ENCODE assay signal across 8 cellular contexts in the genomic region with DNA sequence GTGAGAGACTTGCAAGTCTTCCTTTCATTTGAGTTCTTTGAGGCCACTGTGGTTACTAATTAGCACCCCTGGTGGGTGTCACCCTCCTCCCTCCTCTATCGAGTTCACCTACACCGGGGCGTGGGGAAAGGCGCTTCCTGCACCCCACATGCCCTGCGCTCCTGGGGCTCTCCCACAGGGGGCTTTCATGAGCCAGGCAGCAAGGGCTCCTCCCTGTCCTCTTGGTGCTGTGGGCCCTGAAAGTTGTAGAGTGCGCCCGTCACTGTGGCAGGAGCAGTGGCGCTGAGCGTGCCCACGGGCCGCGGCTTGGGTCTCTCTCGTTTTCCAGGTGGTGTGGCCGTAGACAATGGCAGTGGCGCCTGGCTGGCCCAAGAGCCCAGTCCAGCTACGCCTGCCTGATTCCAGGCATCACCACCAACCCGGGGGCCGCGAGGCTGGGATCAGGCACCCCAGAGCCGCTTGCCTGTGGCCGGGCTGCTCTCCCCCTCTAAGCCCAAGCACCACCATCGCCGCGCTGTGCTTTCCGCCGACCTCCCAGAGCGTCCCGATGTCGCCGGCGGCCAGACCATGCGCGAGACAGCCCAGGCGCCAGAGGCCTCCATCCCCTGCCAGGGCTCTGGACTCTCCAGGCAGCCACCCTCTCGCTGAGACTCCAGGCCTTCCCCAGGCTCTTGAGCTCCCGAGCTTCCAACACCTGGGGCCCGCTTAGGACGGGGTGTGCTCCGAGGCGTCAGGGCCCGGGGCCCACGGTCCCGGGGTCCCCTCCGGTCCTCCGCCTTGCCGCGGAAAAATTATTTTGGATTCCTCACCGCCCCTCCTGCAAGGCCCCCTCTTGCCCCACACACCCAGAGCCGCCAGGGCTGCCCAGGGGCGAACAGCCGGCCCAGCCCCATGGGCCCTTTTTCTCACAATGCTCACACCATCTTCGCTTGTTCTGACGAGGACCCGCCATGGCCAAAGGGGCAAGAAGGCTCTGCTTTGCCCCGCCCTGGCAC. TPM values are rescaled to one million over a fixed set of nuclear protein-coding genes. Genes with fewer than 3 reads are reported as not detected.
DNase-seq lines count a peak whose midpoint lies in the region; ATAC-seq and TF ChIP-seq lines count a peak whose summit lies in the region.
"Not testable (repeated sequence)": the region's sequence is repeated elsewhere in the genome, so short reads cannot be mapped to it uniquely, and the experiment has no call there.

No MANE protein-coding gene starts in this region.

- not testable (repeated sequence) for TF ChIP-seq CTCF in CD8-positive, alpha-beta T cell (IDR thresholded peaks at IDR 0.05); HL-60 (IDR thresholded peaks at IDR 0.05; ENCODE audit: insufficient read depth, low read length); activated CD8-positive, alpha-beta T cell treated with anti-CD3 and anti-CD28 coated beads for 36 hours (IDR thresholded peaks at IDR 0.05)
- peak in 1 of 2 donors; percentile 26 for TF ChIP-seq CTCF in mammary epithelial cell (conservative IDR thresholded peaks at IDR 0.05 in 1 of 2, IDR thresholded peaks at IDR 0.05 in 1 of 2; ENCODE audit: extremely low read depth in 1 of 2, insufficient read depth in 1 of 2, low read depth in 1 of 2, low read length in 2 of 2)

- POLR2A ChIA-PET in CD8-positive, alpha-beta T cell (lab: Charles Lee); activated CD8-positive, alpha-beta T cell treated with anti-CD3 and anti-CD28 coated beads for 36 hours (lab: Charles Lee): not testable (repeated sequence)

- not testable (repeated sequence) for H3K27ac Mint-ChIP-seq in CD8-positive, alpha-beta T cell; activated CD8-positive, alpha-beta T cell treated with anti-CD3 and anti-CD28 coated beads for 36 hours

- H3K9ac ChIP-seq in mammary epithelial cell (ENCODE audit: insufficient read depth, low read length): not testable (repeated sequence)

- 66% methylated on average over 24 of the region's 55 CpGs for WGBS in mammary epithelial cell (ENCODE audit: low coverage, missing lambda C conversion rate)

- H3K9me3 Mint-ChIP-seq in CD8-positive, alpha-beta T cell; activated CD8-positive, alpha-beta T cell treated with anti-CD3 and anti-CD28 coated beads for 36 hours: not testable (repeated sequence)

- not testable (repeated sequence) for H3K36me3 Mint-ChIP-seq in CD8-positive, alpha-beta T cell; activated CD8-positive, alpha-beta T cell treated with anti-CD3 and anti-CD28 coated beads for 36 hours (ENCODE audit: low read depth)

- H3K4me1 Mint-ChIP-seq in CD8-positive, alpha-beta T cell (ENCODE audit: low read depth); activated CD8-positive, alpha-beta T cell treated with anti-CD3 and anti-CD28 coated beads for 36 hours (ENCODE audit: low read depth): not testable (repeated sequence)

- in situ Hi-C loops in mammary epithelial cell (cut with MboI; ENCODE audit: low sequenced_read_pairs in 2 of 2): not testable (repeated sequence)

- not testable (repeated sequence) for H3K4me1 ChIP-seq in CD8-positive, alpha-beta T cell (ENCODE audit: insufficient read depth, low read length); mammary epithelial cell (ENCODE audit: insufficient read depth, low read length)

- not testable (repeated sequence) for H4K20me1 ChIP-seq in mammary epithelial cell (ENCODE audit: insufficient read depth, low read length)

- DNase-seq in CD8-positive, alpha-beta T cell: peak; percentile 37 to 81 (median 57)
- not testable (repeated sequence) for DNase-seq in HL-60 (ENCODE audit: low read depth in 1 of 2, low spot score in 1 of 2)
- peak; percentile 85 for DNase-seq in activated CD8-positive, alpha-beta T cell treated with anti-CD3 and anti-CD28 coated beads for 36 hours
- peak; percentile 28 for DNase-seq in mammary epithelial cell
- peak; percentile 47 to 48 for DNase-seq in left colon
- DNase-seq in stimulated activated CD8-positive, alpha-beta memory T cell treated with anti-CD3 and anti-CD28 coated beads, Interleukin-12 subunit alpha, Interleukin-12 subunit beta, amount 100 ng/mL, for 4 hours (ENCODE audit: low read depth): peak; percentile 46

- not testable (repeated sequence) for H3K79me2 ChIP-seq in mammary epithelial cell (ENCODE audit: insufficient read depth, low read length)

- H3K4me3 Mint-ChIP-seq in CD8-positive, alpha-beta T cell: peak overlapping the region; percentile 61
- H3K4me3 Mint-ChIP-seq in activated CD8-positive, alpha-beta T cell treated with anti-CD3 and anti-CD28 coated beads for 36 hours: peak overlapping the region; percentile 27

- H3K9me3 ChIP-seq in CD8-positive, alpha-beta T cell (ENCODE audit: low read length): not testable (repeated sequence)
- peaks cover 18% of the 10 kb centered on the region for H3K9me3 ChIP-seq in mammary epithelial cell (replicated peaks; ENCODE audit: insufficient read depth, low read length)

- H3K27me3 Mint-ChIP-seq in CD8-positive, alpha-beta T cell (ENCODE audit: low read depth); activated CD8-positive, alpha-beta T cell treated with anti-CD3 and anti-CD28 coated beads for 36 hours: not testable (repeated sequence)

- H3K27me3 ChIP-seq in CD8-positive, alpha-beta T cell (ENCODE audit: insufficient read depth, low read length); HL-60 (ENCODE audit: insufficient read depth, poor library complexity, severe bottlenecking); mammary epithelial cell (ENCODE audit: insufficient read depth, low read length): not testable (repeated sequence)

- peak overlapping the region; percentile 43 for H3K4me2 ChIP-seq in mammary epithelial cell (ENCODE audit: insufficient read depth, low read depth, low read length)

- peak; percentile 100 for ATAC-seq in CD8-positive, alpha-beta T cell
- peak; percentile 100 for ATAC-seq in GM19035 (IDR thresholded peaks at IDR 0.05; ENCODE audit: unreplicated experiment)
- peak; percentile 100 for ATAC-seq in HG02759 (IDR thresholded peaks at IDR 0.05; ENCODE audit: unreplicated experiment)
- ATAC-seq in activated CD8-positive, alpha-beta T cell treated with anti-CD3 and anti-CD28 coated beads for 36 hours: peak; percentile 100
- peak; percentile 48 for ATAC-seq in left colon

- intact Hi-C loops in CD8-positive, alpha-beta T cell (cut with DNase I, micrococcal nuclease); activated CD8-positive, alpha-beta T cell treated with anti-CD3 and anti-CD28 coated beads for 36 hours (cut with micrococcal nuclease); mammary epithelial cell (cut with micrococcal nuclease); left colon (cut with DNase I, micrococcal nuclease): not testable (repeated sequence)

- H3K27ac ChIP-seq in CD8-positive, alpha-beta T cell (ENCODE audit: low read depth, low read length); HL-60 (replicated peaks); mammary epithelial cell (ENCODE audit: insufficient read depth, low read depth, low read length): not testable (repeated sequence)

- CTCF ChIA-PET in CD8-positive, alpha-beta T cell (lab: Charles Lee); activated CD8-positive, alpha-beta T cell treated with anti-CD3 and anti-CD28 coated beads for 36 hours (lab: Charles Lee); mammary epithelial cell (lab: Charles Lee; ENCODE audit: low non-redundant PET): not testable (repeated sequence)

- not testable (repeated sequence) for H3K4me3 ChIP-seq in CD8-positive, alpha-beta T cell (ENCODE audit: low read depth, low read length)
- peak overlapping the region; percentile 23; the same call in 1 of the 2 replicates for H3K4me3 ChIP-seq in HL-60 (replicated peaks; ENCODE audit: insufficient read depth, low read length)
- H3K4me3 ChIP-seq in mammary epithelial cell (replicated peaks in 1 of 3; ENCODE audit: insufficient read depth in 1 of 3, low read depth in 2 of 3, low read length in 3 of 3): peak overlapping the region; percentile 21 to 46 (median 35)

- H3K36me3 ChIP-seq in CD8-positive, alpha-beta T cell (ENCODE audit: insufficient read depth, low read length); mammary epithelial cell (ENCODE audit: insufficient read depth, low read length): not testable (repeated sequence)

- dilution Hi-C loops in mammary epithelial cell (cut with HindIII; ENCODE audit: low sequenced_read_pairs): not testable (repeated sequence)

- peak overlapping the region; percentile 12 for H2AFZ ChIP-seq in mammary epithelial cell (ENCODE audit: low read depth, low read length)

- BruUV-seq in mammary epithelial cell (replicated peaks; lab: Mats Ljungman, UMichigan): not testable (repeated sequence)

RNA-seq across cellular contexts. Expression of a gene that starts 46.0 kb away (rescaled TPM):
- total RNA-seq in CD8-positive, alpha-beta T cell: 10 to 100 TPM in 1 of 2 experiments, 1 to 10 TPM in 1; 8.4 to 10.1 TPM
- 10 to 100 TPM; 19.5 to 19.9 TPM for total RNA-seq in activated CD8-positive, alpha-beta T cell treated with anti-CD3 and anti-CD28 coated beads for 36 hours
- total RNA-seq in mammary epithelial cell (10 to 100 TPM; 15.5 to 24.5 TPM), left colon (10 to 100 TPM in 1 of 2 donors, 1 to 10 TPM in 1; 7.9 to 11.3 TPM)
- 18.0 TPM for polyA plus RNA-seq in mammary epithelial cell
- 51.1 TPM for polyA minus RNA-seq in mammary epithelial cell

Comparison
In these comparisons a context has a peak if more than half of its experiments do, and no peak if none do; other contexts are left out.
1. ATAC-seq: peak in every context shown above with its lines; median percentile 100 in CD8-positive, alpha-beta T cell; 100 in GM19035; 100 in HG02759; 100 in activated CD8-positive, alpha-beta T cell treated with anti-CD3 and anti-CD28 coated beads for 36 hours; 48 in left colon.